ENCODE assay signal across 8 cellular contexts in genomic region chr4:114599231-114600065, GRCh38. TPM values are rescaled to one million over a fixed set of nuclear protein-coding genes. Genes with fewer than 3 reads are reported as not detected.
DNase-seq lines count a peak whose midpoint lies in the region; ATAC-seq and TF ChIP-seq lines count a peak whose summit lies in the region.
"Had no signal": no experiment of that assay in that cellular context is flagged by ENCODE, and none has a peak within 500 bp of the region (broad histone marks: within the 10 kb centered on the region; RNA-seq: fewer than 3 reads in every experiment).

No MANE protein-coding gene starts in this region.

- TF ChIP-seq EP300 in upper lobe of left lung (IDR thresholded peaks at IDR 0.05) = no peak

- peak overlapping the region; percentile 3 for H3K18ac ChIP-seq in mesendoderm (ENCODE audit: low read length)

- no peak overlapping the region for H4K8ac ChIP-seq in mesendoderm (ENCODE audit: low read depth, low read length)

- ATAC-seq in central memory CD8-positive, alpha-beta T cell (replicated peaks; ENCODE audit: extremely low read depth, poor library complexity, severe bottlenecking) = no peak
- ATAC-seq in upper lobe of left lung (ENCODE audit: low FRiP score in 2 of 2) (peak; percentile 42 to 47), GM18907 (IDR thresholded peaks at IDR 0.05; ENCODE audit: unreplicated experiment) (no peak)

- peaks cover 1% of the 10 kb centered on the region for H3K36me3 Mint-ChIP-seq in central memory CD8-positive, alpha-beta T cell (ENCODE audit: insufficient read depth)

- H3K27ac Mint-ChIP-seq in central memory CD8-positive, alpha-beta T cell (ENCODE audit: low read depth) = no peak overlapping the region

- H3K27ac ChIP-seq in mesendoderm (ENCODE audit: low read depth, low read length) (no peak overlapping the region), upper lobe of left lung (no peak overlapping the region)
- H3K27ac ChIP-seq: SJSA1 had no signal

- no peak overlapping the region for H2BK15ac ChIP-seq in mesendoderm (replicated peaks; ENCODE audit: low read depth)

- H3K36me3 ChIP-seq in mesendoderm (ENCODE audit: control insufficient read depth, insufficient read depth, low read length) (no peaks in the 10 kb centered on the region), upper lobe of left lung (no peaks in the 10 kb centered on the region)
- H3K36me3 ChIP-seq: SJSA1 had no signal

- H3K27me3 ChIP-seq in mesendoderm (ENCODE audit: insufficient read depth, low read length, poor library complexity) = no peaks in the 10 kb centered on the region
- H3K27me3 ChIP-seq in upper lobe of left lung = peaks cover 0 to 17% (median 4%) of the 10 kb centered on the region in 4 donors

- no peak overlapping the region for H4K5ac ChIP-seq in mesendoderm (ENCODE audit: low read length)

- no peak for TF ChIP-seq CTCF in upper lobe of left lung (IDR thresholded peaks at IDR 0.05)

- H3K56ac ChIP-seq in mesendoderm (ENCODE audit: low read length) = peak overlapping the region; percentile 66

- no peak overlapping the region for H2AK5ac ChIP-seq in mesendoderm (ENCODE audit: low read length)

- H3K9me3 ChIP-seq in upper lobe of left lung = no peaks in the 10 kb centered on the region
- H3K9me3 ChIP-seq: SJSA1 had no signal

- H3K4me1 ChIP-seq in mesendoderm (ENCODE audit: control insufficient read depth, low read depth, low read length) (peaks cover 9% of the 10 kb centered on the region), upper lobe of left lung (peaks cover 14 to 23% (median 17%) of the 10 kb centered on the region in 4 donors)

- no peak for TF ChIP-seq POLR2A in upper lobe of left lung (IDR thresholded peaks at IDR 0.05)

- peak overlapping the region; percentile 34 for H3K4me2 ChIP-seq in mesendoderm (ENCODE audit: low read length)

- H3K9ac ChIP-seq in mesendoderm (ENCODE audit: low read length) = peak overlapping the region; percentile 47

- H3K79me1 ChIP-seq in mesendoderm (ENCODE audit: low read length) = peaks cover 6% of the 10 kb centered on the region

- peaks cover 39% of the 10 kb centered on the region for H3K27me3 Mint-ChIP-seq in central memory CD8-positive, alpha-beta T cell

- H3K23ac ChIP-seq in mesendoderm (ENCODE audit: low read length) = no peak overlapping the region

- no peak overlapping the region for H3K4ac ChIP-seq in mesendoderm (ENCODE audit: low read depth, low read length)

- peaks cover 7% of the 10 kb centered on the region for H3K79me2 ChIP-seq in mesendoderm (ENCODE audit: control insufficient read depth, insufficient read depth, low read length)

- WGBS in mesendoderm (ENCODE audit: extremely low coverage, insufficient coverage, low lambda C conversion rate) = no CpG with 5 or more reads among the region's 50 CpGs
- WGBS in upper lobe of left lung, 2 donors = 2% methylated on average over 38 to 50 of the region's 50 CpGs

- H3K4me3 Mint-ChIP-seq in central memory CD8-positive, alpha-beta T cell = peak overlapping the region; percentile 72

- no peaks in the 10 kb centered on the region for H3K9me3 Mint-ChIP-seq in central memory CD8-positive, alpha-beta T cell

- DNase-seq in G401 (ENCODE audit: low spot score) (peak; percentile 61), NAMALWA (ENCODE audit: low spot score) (peak; percentile 59), mesendoderm (peak; percentile 71), upper lobe of left lung (peak in 1 of 2 donors; percentile 80), NCI-H2196 treated with DMSO at 0.1 percent for 48 hours (lab: John Stamatoyannopoulos, UW; ENCODE audit: unreplicated experiment) (no peak)
- no peak for DNase-seq in central memory CD8-positive, alpha-beta T cell (ENCODE audit: low spot score in 2 of 2)

- in situ Hi-C loops in G401 (cut with HindIII; ENCODE audit: low sequenced_read_pairs) = no loop called here

- H3K4me3 ChIP-seq in mesendoderm (ENCODE audit: low read length) = peak overlapping the region; percentile 43
- peak overlapping the region; percentile 32 to 56 (median 52) for H3K4me3 ChIP-seq in upper lobe of left lung

- H3K4me1 Mint-ChIP-seq in central memory CD8-positive, alpha-beta T cell = peaks cover 11% of the 10 kb centered on the region

- no peak overlapping the region for H2BK120ac ChIP-seq in mesendoderm (ENCODE audit: low read depth, low read length)

- H2BK5ac ChIP-seq in mesendoderm (ENCODE audit: low read length) = no peak overlapping the region

RNA-seq across cellular contexts. Expression of gene UGT8, which starts 0.8 kb away (rescaled TPM):
- not detected in 2 replicates for total RNA-seq in G401 (2014; rRNA removed; shearing (Covaris generic))
- 9.9 TPM for polyA plus RNA-seq in mesendoderm (2013, experiment 1 of 2)
- 10.0 TPM for polyA plus RNA-seq in mesendoderm (2013, experiment 2 of 2)
- 1 to 10 TPM in 5 of 6 donors, under 1 TPM in 1; 0.67 to 2.0 (median 1.5) TPM for total RNA-seq in upper lobe of left lung
- total RNA-seq: SJSA1 had no signal

Comparison
In these comparisons a context has a peak if more than half of its experiments do, and no peak if none do; other contexts are left out.
1. DNase-seq: peak in G401 (single experiment), NAMALWA (single experiment) and mesendoderm (single experiment); none in central memory CD8-positive, alpha-beta T cell (0 of 2) and NCI-H2196 treated with DMSO at 0.1 percent for 48 hours (single experiment).
2. ATAC-seq: peak in upper lobe of left lung (2 of 2); none in central memory CD8-positive, alpha-beta T cell (single experiment) and GM18907 (single experiment).